ENCODE assay signal across 2 cellular contexts in genomic region chr14:35348044-35348380, GRCh38.
TF ChIP-seq lines count a peak whose summit lies in the region.
"Not testable (repeated sequence)": the region's sequence is repeated elsewhere in the genome, so short reads cannot be mapped to it uniquely, and the experiment has no call there.

No MANE protein-coding gene starts in this region.

TF ChIP-seq in A549, 52 proteins besides CTCF, POLR2A, EP300 and RAD21:
- 0 out of 2 replicates have a peak, but pooled peaks have one; percentile 28 for TF ChIP-seq HOXB13 (CRISPR knock-in tag; IDR thresholded peaks at IDR 0.05; ENCODE audit: low read depth)
TF ChIP-seq in A549: peak in this region for 1; not testable (repeated sequence) for 51.

TF ChIP-seq in HepG2, 621 proteins besides CTCF, POLR2A, EP300 and RAD21:
- TF ChIP-seq ZNF18 (CRISPR knock-in tag; IDR thresholded peaks at IDR 0.05; ENCODE audit: insufficient replicate concordance) (peak; percentile 22), ZNF564 (CRISPR knock-in tag; IDR thresholded peaks at IDR 0.05) (0 out of 2 replicates have a peak, but pooled peaks have one; percentile 28), ZNF878 (CRISPR knock-in tag; IDR thresholded peaks at IDR 0.05) (peak; percentile 40), ZNF282 (IDR thresholded peaks at IDR 0.05; ENCODE audit: partially characterized antibody) (peak; percentile 17), SP1 (IDR thresholded peaks at IDR 0.05) (0 out of 2 replicates have a peak, but pooled peaks have one; percentile 17), ZNF547 (CRISPR knock-in tag; IDR thresholded peaks at IDR 0.05) (0 out of 2 replicates have a peak, but pooled peaks have one; percentile 2), RBAK (CRISPR knock-in tag; IDR thresholded peaks at IDR 0.05) (0 out of 2 replicates have a peak, but pooled peaks have one; percentile 3), MTF1 (CRISPR knock-in tag; IDR thresholded peaks at IDR 0.05) (0 out of 2 replicates have a peak, but pooled peaks have one; percentile 11), CC2D1A (CRISPR knock-in tag; IDR thresholded peaks at IDR 0.05) (0 out of 2 replicates have a peak, but pooled peaks have one; percentile 2), SNAI1 (CRISPR knock-in tag; IDR thresholded peaks at IDR 0.05; ENCODE audit: borderline replicate concordance) (peak; percentile 24; the same call in 1 of the 2 replicates), NCOA1 (CRISPR knock-in tag; IDR thresholded peaks at IDR 0.05) (0 out of 2 replicates have a peak, but pooled peaks have one; percentile 19), MTF2 (CRISPR knock-in tag; IDR thresholded peaks at IDR 0.05; ENCODE audit: borderline replicate concordance) (0 out of 2 replicates have a peak, but pooled peaks have one; percentile 34), ZNF501 (CRISPR knock-in tag; IDR thresholded peaks at IDR 0.05) (0 out of 2 replicates have a peak, but pooled peaks have one; percentile 12), RAD51 (IDR thresholded peaks at IDR 0.05; ENCODE audit: borderline replicate concordance) (0 out of 2 replicates have a peak, but pooled peaks have one; percentile 7), MYPOP (CRISPR knock-in tag; IDR thresholded peaks at IDR 0.05) (peak; percentile 8; the same call in 1 of the 2 replicates), ARNT (IDR thresholded peaks at IDR 0.05) (0 out of 2 replicates have a peak, but pooled peaks have one; percentile 51), NONO (IDR thresholded peaks at IDR 0.05) (0 out of 2 replicates have a peak, but pooled peaks have one; percentile 19), ATF7 (IDR thresholded peaks at IDR 0.05) (peak; percentile 13; the same call in 1 of the 2 replicates)
- TF ChIP-seq SP1 (CRISPR knock-in tag; IDR thresholded peaks at IDR 0.05); NONO (CRISPR knock-in tag; conservative IDR thresholded peaks at IDR 0.05); ATF7 (CRISPR knock-in tag; IDR thresholded peaks at IDR 0.05): not testable (repeated sequence)
- TF ChIP-seq, protein P1, sequence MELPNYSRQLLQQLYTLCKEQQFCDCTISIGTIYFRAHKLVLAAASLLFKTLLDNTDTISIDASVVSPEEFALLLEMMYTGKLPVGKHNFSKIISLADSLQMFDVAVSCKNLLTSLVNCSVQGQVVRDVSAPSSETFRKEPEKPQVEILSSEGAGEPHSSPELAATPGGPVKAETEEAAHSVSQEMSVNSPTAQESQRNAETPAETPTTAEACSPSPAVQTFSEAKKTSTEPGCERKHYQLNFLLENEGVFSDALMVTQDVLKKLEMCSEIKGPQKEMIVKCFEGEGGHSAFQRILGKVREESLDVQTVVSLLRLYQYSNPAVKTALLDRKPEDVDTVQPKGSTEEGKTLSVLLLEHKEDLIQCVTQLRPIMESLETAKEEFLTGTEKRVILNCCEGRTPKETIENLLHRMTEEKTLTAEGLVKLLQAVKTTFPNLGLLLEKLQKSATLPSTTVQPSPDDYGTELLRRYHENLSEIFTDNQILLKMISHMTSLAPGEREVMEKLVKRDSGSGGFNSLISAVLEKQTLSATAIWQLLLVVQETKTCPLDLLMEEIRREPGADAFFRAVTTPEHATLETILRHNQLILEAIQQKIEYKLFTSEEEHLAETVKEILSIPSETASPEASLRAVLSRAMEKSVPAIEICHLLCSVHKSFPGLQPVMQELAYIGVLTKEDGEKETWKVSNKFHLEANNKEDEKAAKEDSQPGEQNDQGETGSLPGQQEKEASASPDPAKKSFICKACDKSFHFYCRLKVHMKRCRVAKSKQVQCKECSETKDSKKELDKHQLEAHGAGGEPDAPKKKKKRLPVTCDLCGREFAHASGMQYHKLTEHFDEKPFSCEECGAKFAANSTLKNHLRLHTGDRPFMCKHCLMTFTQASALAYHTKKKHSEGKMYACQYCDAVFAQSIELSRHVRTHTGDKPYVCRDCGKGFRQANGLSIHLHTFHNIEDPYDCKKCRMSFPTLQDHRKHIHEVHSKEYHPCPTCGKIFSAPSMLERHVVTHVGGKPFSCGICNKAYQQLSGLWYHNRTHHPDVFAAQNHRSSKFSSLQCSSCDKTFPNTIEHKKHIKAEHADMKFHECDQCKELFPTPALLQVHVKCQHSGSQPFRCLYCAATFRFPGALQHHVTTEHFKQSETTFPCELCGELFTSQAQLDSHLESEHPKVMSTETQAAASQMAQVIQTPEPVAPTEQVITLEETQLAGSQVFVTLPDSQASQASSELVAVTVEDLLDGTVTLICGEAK (IDR thresholded peaks at IDR 0.05), result peak; percentile 30; the same call in 1 of the 2 replicates
- TF ChIP-seq, protein P1 (CRISPR knock-in tag; IDR thresholded peaks at IDR 0.05), result not testable (repeated sequence)
- TF ChIP-seq, protein P2, sequence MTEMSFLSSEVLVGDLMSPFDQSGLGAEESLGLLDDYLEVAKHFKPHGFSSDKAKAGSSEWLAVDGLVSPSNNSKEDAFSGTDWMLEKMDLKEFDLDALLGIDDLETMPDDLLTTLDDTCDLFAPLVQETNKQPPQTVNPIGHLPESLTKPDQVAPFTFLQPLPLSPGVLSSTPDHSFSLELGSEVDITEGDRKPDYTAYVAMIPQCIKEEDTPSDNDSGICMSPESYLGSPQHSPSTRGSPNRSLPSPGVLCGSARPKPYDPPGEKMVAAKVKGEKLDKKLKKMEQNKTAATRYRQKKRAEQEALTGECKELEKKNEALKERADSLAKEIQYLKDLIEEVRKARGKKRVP (CRISPR knock-in tag; IDR thresholded peaks at IDR 0.05), result peak in 1 of 2 experiments; percentile 88; a peak in 1 of 4 replicates
- TF ChIP-seq, protein P3, sequence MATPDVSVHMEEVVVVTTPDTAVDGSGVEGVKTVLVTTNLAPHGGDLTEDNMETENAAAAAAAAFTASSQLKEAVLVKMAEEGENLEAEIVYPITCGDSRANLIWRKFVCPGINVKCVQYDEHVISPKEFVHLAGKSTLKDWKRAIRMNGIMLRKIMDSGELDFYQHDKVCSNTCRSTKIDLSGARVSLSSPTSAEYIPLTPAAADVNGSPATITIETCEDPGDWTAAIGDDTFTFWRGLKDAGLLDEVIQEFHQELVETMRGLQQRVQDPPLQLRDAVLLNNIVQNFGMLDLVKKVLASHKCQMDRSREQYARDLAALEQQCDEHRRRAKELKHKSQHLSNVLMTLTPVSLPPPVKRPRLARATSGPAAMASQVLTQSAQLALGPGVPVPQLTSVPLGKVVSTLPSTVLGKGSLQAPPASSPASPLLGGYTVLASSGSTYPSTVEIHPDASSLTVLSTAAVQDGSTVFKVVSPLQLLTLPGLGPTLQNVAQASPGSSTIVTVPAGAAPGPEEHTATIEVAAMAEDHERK (CRISPR knock-in tag; IDR thresholded peaks at IDR 0.05; ENCODE audit: low read depth), result 0 out of 2 replicates have a peak, but pooled peaks have one; percentile 29
